In the genomic region with DNA sequence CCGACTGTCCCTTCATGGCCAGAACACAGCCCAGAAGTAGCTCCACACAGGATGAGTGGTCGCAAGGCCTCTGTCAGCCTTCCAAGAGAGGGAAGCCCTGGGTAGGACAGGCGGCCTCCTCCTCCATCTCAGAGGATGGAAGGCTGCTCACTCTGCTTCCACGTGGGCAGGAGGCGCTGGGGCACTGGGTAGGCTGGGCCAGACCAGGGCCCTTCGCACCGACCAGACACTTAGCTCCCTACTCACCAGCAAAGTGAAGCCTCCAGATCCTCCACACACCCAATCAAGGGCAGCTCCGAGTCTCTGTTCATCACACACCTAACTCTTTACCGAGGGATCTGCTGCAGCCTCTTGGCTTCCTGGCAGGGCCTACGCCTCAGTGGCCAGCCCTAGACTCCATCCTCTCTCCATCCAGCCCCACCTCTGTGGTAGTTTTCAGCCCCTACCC, we compare ENCODE assay signal across 17 cellular contexts.
"Had no signal": no experiment of that assay in that cellular context is flagged by ENCODE, and none has a peak within 500 bp of the region (broad histone marks: within the 10 kb centered on the region; RNA-seq: fewer than 3 reads in every experiment).

No MANE protein-coding gene starts in this region.

- H3K27me3 Mint-ChIP-seq: activated CD8-positive, alpha-beta memory T cell treated with anti-CD3 and anti-CD28 coated beads, Interleukin-2, amount 10 ng/mL, durations not matched to agents 7 days and 5 days; activated naive CD8-positive, alpha-beta T cell treated with anti-CD3 and anti-CD28 coated beads for 36 hours; activated T-cell treated with anti-CD3 and anti-CD28 coated beads, Interleukin-2, amount 50 U/mL, for 24 hours; naive thymus-derived CD4-positive, alpha-beta T cell; stimulated activated naive CD8-positive, alpha-beta T cell treated with anti-CD3 and anti-CD28 coated beads, Interleukin-15, amount 100 ng/mL, for 72 hours had no signal

- H3K9me3 Mint-ChIP-seq: activated naive CD8-positive, alpha-beta T cell treated with anti-CD3 and anti-CD28 coated beads for 36 hours; activated T-cell treated with anti-CD3 and anti-CD28 coated beads, Interleukin-2, amount 50 U/mL, for 24 hours; naive thymus-derived CD4-positive, alpha-beta T cell; stimulated activated naive CD8-positive, alpha-beta T cell treated with anti-CD3 and anti-CD28 coated beads, Interleukin-15, amount 100 ng/mL, for 72 hours had no signal

- H3K36me3 ChIP-seq: breast epithelium, gastrocnemius medialis, prostate gland had no signal

- ATAC-seq: activated CD4-positive, CD25-positive, alpha-beta regulatory T cell treated with anti-CD3 and anti-CD28 coated beads, Interleukin-2, amount 50 U/mL, for 24 hours; activated CD8-positive, alpha-beta memory T cell treated with anti-CD3 and anti-CD28 coated beads, Interleukin-2, amount 10 ng/mL, durations not matched to agents 7 days and 5 days; gastrocnemius medialis; naive thymus-derived CD4-positive, alpha-beta T cell; SK-N-SH treated with all-trans-retinoic acid at 6 μM for 48 hours; stimulated activated naive CD8-positive, alpha-beta T cell treated with anti-CD3 and anti-CD28 coated beads, Interleukin-15, amount 100 ng/mL, for 72 hours had no signal

- H3K4me1 Mint-ChIP-seq: activated CD8-positive, alpha-beta memory T cell treated with anti-CD3 and anti-CD28 coated beads, Interleukin-2, amount 10 ng/mL, durations not matched to agents 7 days and 5 days; stimulated activated naive CD8-positive, alpha-beta T cell treated with anti-CD3 and anti-CD28 coated beads, Interleukin-15, amount 100 ng/mL, for 72 hours had no signal

- DNase-seq: activated CD4-positive, alpha-beta T cell treated with anti-CD3 and anti-CD28 coated beads, Interleukin-2, amount 50 U/mL, for 48 hours; activated CD8-positive, alpha-beta memory T cell treated with anti-CD3 and anti-CD28 coated beads, Interleukin-2, amount 10 ng/mL, durations not matched to agents 7 days and 5 days; activated effector memory CD4-positive, alpha-beta T cell treated with anti-CD3 and anti-CD28 coated beads, Interleukin-2, amount 50 U/mL, for 16 hours; activated naive CD8-positive, alpha-beta T cell treated with anti-CD3 and anti-CD28 coated beads for 36 hours; activated T-cell treated with anti-CD3 and anti-CD28 coated beads, Interleukin-2, amount 50 U/mL, for 24 hours; effector CD4-positive, alpha-beta T cell; gastrocnemius medialis; naive thymus-derived CD4-positive, alpha-beta T cell; occipital lobe; stimulated activated CD4-positive, alpha-beta T cell treated with anti-CD3 and anti-CD28 coated beads, Interleukin-4, amount 100 ng/mL, for 1 hour; stimulated activated CD8-positive, alpha-beta memory T cell treated with anti-CD3 and anti-CD28 coated beads, Interleukin-4, amount 100 ng/mL, for 48 hours; stimulated activated naive CD8-positive, alpha-beta T cell treated with anti-CD3 and anti-CD28 coated beads, Interleukin-15, amount 100 ng/mL, for 72 hours; testis had no signal

- H3K36me3 Mint-ChIP-seq: activated CD8-positive, alpha-beta memory T cell treated with anti-CD3 and anti-CD28 coated beads, Interleukin-2, amount 10 ng/mL, durations not matched to agents 7 days and 5 days; activated naive CD8-positive, alpha-beta T cell treated with anti-CD3 and anti-CD28 coated beads for 36 hours had no signal

- H3K4me3 Mint-ChIP-seq: activated CD8-positive, alpha-beta memory T cell treated with anti-CD3 and anti-CD28 coated beads, Interleukin-2, amount 10 ng/mL, durations not matched to agents 7 days and 5 days; activated naive CD8-positive, alpha-beta T cell treated with anti-CD3 and anti-CD28 coated beads for 36 hours; activated T-cell treated with anti-CD3 and anti-CD28 coated beads, Interleukin-2, amount 50 U/mL, for 24 hours; naive thymus-derived CD4-positive, alpha-beta T cell; stimulated activated naive CD8-positive, alpha-beta T cell treated with anti-CD3 and anti-CD28 coated beads, Interleukin-15, amount 100 ng/mL, for 72 hours had no signal

- H3K27me3 ChIP-seq: breast epithelium, gastrocnemius medialis, testis had no signal

- H3K27ac ChIP-seq: gastrocnemius medialis, prostate gland, testis had no signal

- H3K4me3 ChIP-seq: breast epithelium, gastrocnemius medialis, prostate gland, testis had no signal

- H3K9me3 ChIP-seq: breast epithelium, gastrocnemius medialis, prostate gland, testis had no signal

- H3K27ac Mint-ChIP-seq: activated CD8-positive, alpha-beta memory T cell treated with anti-CD3 and anti-CD28 coated beads, Interleukin-2, amount 10 ng/mL, durations not matched to agents 7 days and 5 days; activated naive CD8-positive, alpha-beta T cell treated with anti-CD3 and anti-CD28 coated beads for 36 hours; activated T-cell treated with anti-CD3 and anti-CD28 coated beads, Interleukin-2, amount 50 U/mL, for 24 hours had no signal
